ENCODE assay signal across 1 cellular context in the genomic region with DNA sequence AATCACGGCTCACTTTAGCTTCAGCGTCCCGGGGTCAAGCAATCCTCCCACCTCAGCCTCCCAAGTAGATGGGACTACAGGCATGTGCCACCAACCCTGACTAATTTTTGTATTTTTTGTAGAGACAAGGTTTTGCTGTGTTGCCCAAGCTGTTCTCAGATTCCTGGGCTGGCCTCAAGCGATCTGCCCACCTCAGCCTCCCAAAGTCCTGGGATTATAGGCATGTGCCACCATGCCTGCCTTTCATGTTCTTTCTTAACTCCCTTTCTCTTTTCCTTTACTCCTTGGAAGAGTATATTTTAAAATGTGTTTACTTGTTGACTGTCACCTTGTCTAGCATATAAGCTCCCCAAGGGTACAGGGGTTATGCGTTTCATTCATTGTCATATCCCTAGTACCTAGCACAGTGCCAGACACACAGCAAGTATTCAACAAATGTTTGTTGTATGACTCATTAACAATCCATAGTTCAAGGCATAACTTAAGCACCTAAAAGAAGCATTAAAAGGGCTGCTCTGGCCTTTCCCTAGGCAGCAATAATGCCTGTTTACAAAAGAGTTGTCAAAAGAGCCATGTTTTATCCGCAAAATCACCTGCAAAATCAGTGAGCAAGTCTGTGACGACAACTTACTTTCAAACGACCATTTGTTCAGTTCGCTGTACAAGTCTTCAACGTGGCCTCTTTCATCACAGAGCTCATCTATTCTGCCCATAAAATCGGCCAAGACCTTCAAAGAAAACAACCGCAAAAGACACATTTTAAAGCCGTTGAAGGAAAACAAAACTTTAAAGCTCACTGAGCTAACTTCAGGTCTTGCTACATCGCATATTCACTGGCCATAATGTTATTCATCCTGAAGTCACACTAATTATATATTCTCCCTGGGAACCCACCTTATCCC.
TF ChIP-seq lines count a peak whose summit lies in the region.

No MANE protein-coding gene starts in this region.

TF ChIP-seq in HCT116, 20 proteins besides CTCF, POLR2A, EP300 and RAD21 (continued from another document):
- TF ChIP-seq ZBTB33 (IDR thresholded peaks at IDR 0.05; ENCODE audit: extremely low read depth, insufficient replicate concordance, low read length) (no peak), ZFX (IDR thresholded peaks at IDR 0.05) (no peak), POLR2AphosphoS5 (IDR thresholded peaks at IDR 0.05; ENCODE audit: low read depth, low read length) (peak; percentile 23; the same call in 1 of the 2 replicates), SIN3A (IDR thresholded peaks at IDR 0.05; ENCODE audit: low read depth) (0 out of 2 replicates have a peak, but pooled peaks have one; percentile 55), SRF (IDR thresholded peaks at IDR 0.05; ENCODE audit: low read depth) (no peak)
